In genomic region chr10:71740069-71740468, GRCh38 we compare ENCODE assay signal across 9 cellular contexts. TPM values are rescaled to one million over a fixed set of nuclear protein-coding genes. Genes with fewer than 3 reads are reported as not detected.
A peak's percentile ranks its signal among the peaks of the same experiment; 100 is the strongest.
DNase-seq lines count a peak whose midpoint lies in the region; ATAC-seq and TF ChIP-seq lines count a peak whose summit lies in the region.
"Had no signal": no experiment of that assay in that cellular context is flagged by ENCODE, and none has a peak within 500 bp of the region (broad histone marks: within the 10 kb centered on the region; RNA-seq: fewer than 3 reads in every experiment).

No MANE protein-coding gene starts in this region.

- H4K20me1 ChIP-seq in mammary epithelial cell (ENCODE audit: insufficient read depth, low read length), result no peaks in the 10 kb centered on the region

- TF ChIP-seq CTCF in CD14-positive monocyte (IDR thresholded peaks at IDR 0.05), result no peak
- TF ChIP-seq CTCF in HEK293 (tag by site-specific recombination; IDR thresholded peaks at IDR 0.05), result no peak
- TF ChIP-seq CTCF in mammary epithelial cell (conservative IDR thresholded peaks at IDR 0.05 in 1 of 2, IDR thresholded peaks at IDR 0.05 in 1 of 2; ENCODE audit: extremely low read depth in 1 of 2, insufficient read depth in 1 of 2, low read depth in 1 of 2, low read length in 2 of 2), result peak; percentile 21 to 24
- no peak for TF ChIP-seq CTCF in mucosa of descending colon (IDR thresholded peaks at IDR 0.05)

- H3K4me2 ChIP-seq in mammary epithelial cell (ENCODE audit: insufficient read depth, low read depth, low read length), result no peak overlapping the region

- H3K27me3 ChIP-seq in mammary epithelial cell (ENCODE audit: insufficient read depth, low read length), result no peaks in the 10 kb centered on the region

- POLR2A ChIA-PET in HEK293 (lab: Yijun Ruan, JAX), result no interaction called here

- H3K36me3 ChIP-seq in HEK293 (ENCODE audit: control insufficient read depth in 2 of 2, insufficient read depth in 1 of 2, low read length in 2 of 2) (no peaks in the 10 kb centered on the region), mammary epithelial cell (ENCODE audit: insufficient read depth, low read length) (no peaks in the 10 kb centered on the region), mucosa of descending colon (ENCODE audit: low read depth) (no peaks in the 10 kb centered on the region)

- dilution Hi-C loops in mammary epithelial cell (cut with HindIII; ENCODE audit: low sequenced_read_pairs), result loop anchor here (5.0 kb wide), 1 partner anchor 33 kb away; no protein-coding TSS in a partner anchor

- peaks cover 99% of the 10 kb centered on the region for H3K4me1 Mint-ChIP-seq in CD14-positive monocyte

- no peak overlapping the region for H3K27ac ChIP-seq in HEK293 (ENCODE audit: extremely low read depth, low read depth, low read length)
- no peak overlapping the region for H3K27ac ChIP-seq in mammary epithelial cell (ENCODE audit: insufficient read depth, low read depth, low read length)

- H3K4me1 ChIP-seq in HEK293 (ENCODE audit: control insufficient read depth, insufficient read depth, low read length) (no peaks in the 10 kb centered on the region), mammary epithelial cell (ENCODE audit: insufficient read depth, low read length) (peaks cover 13% of the 10 kb centered on the region), mucosa of descending colon (ENCODE audit: low read depth) (peaks cover 30% of the 10 kb centered on the region)

- CTCF ChIA-PET in HEK293 (lab: Yijun Ruan, JAX), result no interaction called here
- CTCF ChIA-PET in mammary epithelial cell (lab: Charles Lee; ENCODE audit: low non-redundant PET), result no interaction called here

- peak overlapping the region in 5 of 7 donors; percentile 1 to 71 (median 53) for H3K27ac Mint-ChIP-seq in CD14-positive monocyte

- no peak overlapping the region for H3K4me3 ChIP-seq in HEK293 (ENCODE audit: low read depth, low read length)
- H3K4me3 ChIP-seq in mammary epithelial cell (replicated peaks in 1 of 3; ENCODE audit: insufficient read depth in 1 of 3, low read depth in 2 of 3, low read length in 3 of 3), result no peak overlapping the region
- H3K4me3 ChIP-seq in mucosa of descending colon, result no peak overlapping the region

- peaks cover 0 to 6% (median 4%) of the 10 kb centered on the region in 3 donors for H3K27me3 Mint-ChIP-seq in CD14-positive monocyte (ENCODE audit: low read depth in 3 of 3)

- H3K9ac ChIP-seq in mammary epithelial cell (ENCODE audit: insufficient read depth, low read length), result no peak overlapping the region

- no peak overlapping the region for H2AFZ ChIP-seq in mammary epithelial cell (ENCODE audit: low read depth, low read length)

- WGBS in mammary epithelial cell (ENCODE audit: low coverage, missing lambda C conversion rate), result 24% methylated on average over 6 of the region's 6 CpGs

- H3K36me3 Mint-ChIP-seq in CD14-positive monocyte, result peaks cover 40 to 54% of the 10 kb centered on the region in 2 donors

- ATAC-seq in mucosa of descending colon (no peak), HG03342 (IDR thresholded peaks at IDR 0.05; ENCODE audit: unreplicated experiment) (no peak), HG03442 (IDR thresholded peaks at IDR 0.05; ENCODE audit: unreplicated experiment) (no peak)

- in situ Hi-C loops in mammary epithelial cell (cut with MboI; ENCODE audit: low sequenced_read_pairs in 2 of 2), result no loop called here

- peak overlapping the region in 1 of 2 donors; percentile 19 for H3K4me3 Mint-ChIP-seq in CD14-positive monocyte

- intact Hi-C loops in CD14-positive monocyte (cut with micrococcal nuclease) (no loop called here), mammary epithelial cell (cut with micrococcal nuclease) (no loop called here), mucosa of descending colon (cut with DNase I, micrococcal nuclease) (no loop called here)

- DNase-seq in CD14-positive monocyte (ENCODE audit: low spot score), result peak; percentile 28
- peak; percentile 78 for DNase-seq in mammary epithelial cell
- DNase-seq in mucosa of descending colon, result peak in 2 of 3 donors; percentile 40 to 62
- no peak for DNase-seq in NCI-H1436 (lab: John Stamatoyannopoulos, UW)
- no peak for DNase-seq in SW480 (ENCODE audit: low spot score)

- H3K79me2 ChIP-seq in mammary epithelial cell (ENCODE audit: insufficient read depth, low read length), result no peaks in the 10 kb centered on the region

- H3K9me3 Mint-ChIP-seq in CD14-positive monocyte, result peaks cover 0 to 9% (median 7%) of the 10 kb centered on the region in 7 donors

- H3K9me3 ChIP-seq in HEK293 (ENCODE audit: control insufficient read depth, insufficient read depth, low read depth, low read length) (no peaks in the 10 kb centered on the region), mammary epithelial cell (replicated peaks; ENCODE audit: insufficient read depth, low read length) (no peaks in the 10 kb centered on the region), mucosa of descending colon (no peaks in the 10 kb centered on the region)

- BruUV-seq in mammary epithelial cell (replicated peaks; lab: Mats Ljungman, UMichigan), result no TSS peak

TF ChIP-seq in HEK293, 187 proteins besides CTCF, POLR2A, EP300 and RAD21:
- TF ChIP-seq ZBTB44 (tag by site-specific recombination; IDR thresholded peaks at IDR 0.05), result peak; percentile 57; the same call in 1 of the 2 replicates
- TF ChIP-seq SP7 (tag by site-specific recombination; IDR thresholded peaks at IDR 0.05), result 0 out of 2 replicates have a peak, but pooled peaks have one; percentile 36
- no peak for TF ChIP-seq RBAK (tag by site-specific recombination; IDR thresholded peaks at IDR 0.05)
- TF ChIP-seq ZNF513 (tag by site-specific recombination; IDR thresholded peaks at IDR 0.05), result no peak
- no peak for TF ChIP-seq ZSCAN23 (tag by site-specific recombination; IDR thresholded peaks at IDR 0.05)

RNA-seq across cellular contexts. Expression of gene C10orf105, which starts 20.5 kb away (rescaled TPM):
- under 1 TPM; 0.18 to 0.48 TPM for polyA plus RNA-seq in CD14-positive monocyte
- total RNA-seq in mammary epithelial cell, result under 1 TPM in 1 of 2 donors, not detected in 1; under 0.01 TPM
- polyA plus RNA-seq in mammary epithelial cell, result not detected
- polyA minus RNA-seq in mammary epithelial cell, result not detected
- total RNA-seq in mucosa of descending colon, result under 1 TPM in 1 of 3 donors, not detected in 2; 0.10 TPM
- total RNA-seq: epithelial cell of proximal tubule had no signal

RNA-seq across cellular contexts. Expression of gene VSIR, which starts 33.3 kb away (rescaled TPM):
- polyA plus RNA-seq in CD14-positive monocyte (1,000 to 10,000 TPM in 1 of 2 donors, 100 to 1,000 TPM in 1; 801 to 1,133 TPM), mammary epithelial cell (26.5 TPM)
- total RNA-seq in mammary epithelial cell (10 to 100 TPM; 39.9 to 77.8 TPM), mucosa of descending colon (10 to 100 TPM; 48.1 to 71.0 (median 60.7) TPM)
- polyA minus RNA-seq in mammary epithelial cell, result 31.0 TPM

Comparison
In these comparisons a context has a peak if more than half of its experiments do, and no peak if none do; other contexts are left out.
1. DNase-seq: peak in CD14-positive monocyte (single experiment), mammary epithelial cell (single experiment) and mucosa of descending colon (2 of 3); none in NCI-H1436 (single experiment) and SW480 (single experiment).
2. CTCF ChIP-seq: peak in mammary epithelial cell (2 of 2); none in CD14-positive monocyte (single experiment), HEK293 (single experiment) and mucosa of descending colon (single experiment).